Comparison of ENCODE assay signal across 1 cellular context in the genomic region with DNA sequence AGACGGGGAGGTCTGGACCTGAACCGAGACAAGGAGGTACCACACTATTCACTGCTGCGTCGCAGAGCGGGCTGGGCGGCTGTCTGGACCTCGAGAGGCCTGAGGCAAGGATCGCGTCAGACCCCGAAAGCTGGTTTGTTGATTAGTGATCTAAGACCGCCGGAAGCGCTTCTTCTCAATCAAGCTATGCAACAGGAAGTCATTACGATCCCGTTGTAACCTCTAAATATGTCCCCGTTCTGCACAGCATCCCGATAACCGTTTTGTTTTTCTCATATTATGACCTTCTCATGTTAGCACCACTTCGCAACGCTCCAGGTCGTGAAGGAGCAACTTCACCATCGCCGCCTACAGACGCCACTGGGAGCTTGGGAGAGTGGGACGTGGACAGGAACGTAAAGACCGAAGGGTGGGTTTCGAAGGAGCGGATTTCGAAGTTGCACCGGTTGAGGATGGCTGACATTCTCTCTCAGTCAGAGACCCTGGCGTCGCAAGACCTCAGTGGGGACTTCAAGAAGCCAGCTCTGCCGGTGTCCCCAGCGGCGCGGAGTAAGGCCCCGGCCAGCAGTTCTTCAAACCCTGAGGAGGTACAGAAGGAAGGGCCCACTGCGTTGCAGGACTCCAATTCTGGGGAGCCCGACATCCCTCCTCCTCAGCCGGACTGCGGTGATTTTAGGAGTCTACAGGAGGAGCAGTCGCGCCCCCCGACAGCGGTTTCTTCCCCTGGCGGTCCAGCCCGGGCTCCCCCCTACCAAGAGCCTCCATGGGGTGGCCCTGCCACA.
A peak's percentile ranks its signal among the peaks of the same experiment; 100 is the strongest.
TF ChIP-seq lines count a peak whose summit lies in the region.

A gene with protein sequence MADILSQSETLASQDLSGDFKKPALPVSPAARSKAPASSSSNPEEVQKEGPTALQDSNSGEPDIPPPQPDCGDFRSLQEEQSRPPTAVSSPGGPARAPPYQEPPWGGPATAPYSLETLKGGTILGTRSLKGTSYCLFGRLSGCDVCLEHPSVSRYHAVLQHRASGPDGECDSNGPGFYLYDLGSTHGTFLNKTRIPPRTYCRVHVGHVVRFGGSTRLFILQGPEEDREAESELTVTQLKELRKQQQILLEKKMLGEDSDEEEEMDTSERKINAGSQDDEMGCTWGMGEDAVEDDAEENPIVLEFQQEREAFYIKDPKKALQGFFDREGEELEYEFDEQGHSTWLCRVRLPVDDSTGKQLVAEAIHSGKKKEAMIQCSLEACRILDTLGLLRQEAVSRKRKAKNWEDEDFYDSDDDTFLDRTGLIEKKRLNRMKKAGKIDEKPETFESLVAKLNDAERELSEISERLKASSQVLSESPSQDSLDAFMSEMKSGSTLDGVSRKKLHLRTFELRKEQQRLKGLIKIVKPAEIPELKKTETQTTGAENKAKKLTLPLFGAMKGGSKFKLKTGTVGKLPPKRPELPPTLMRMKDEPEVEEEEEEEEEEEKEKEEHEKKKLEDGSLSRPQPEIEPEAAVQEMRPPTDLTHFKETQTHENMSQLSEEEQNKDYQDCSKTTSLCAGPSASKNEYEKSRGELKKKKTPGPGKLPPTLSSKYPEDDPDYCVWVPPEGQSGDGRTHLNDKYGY (plus strand): TSS at position 427 of the 782 bp plus-strand sequence. CDS start 26 bp downstream, at position 453.
A gene with protein sequence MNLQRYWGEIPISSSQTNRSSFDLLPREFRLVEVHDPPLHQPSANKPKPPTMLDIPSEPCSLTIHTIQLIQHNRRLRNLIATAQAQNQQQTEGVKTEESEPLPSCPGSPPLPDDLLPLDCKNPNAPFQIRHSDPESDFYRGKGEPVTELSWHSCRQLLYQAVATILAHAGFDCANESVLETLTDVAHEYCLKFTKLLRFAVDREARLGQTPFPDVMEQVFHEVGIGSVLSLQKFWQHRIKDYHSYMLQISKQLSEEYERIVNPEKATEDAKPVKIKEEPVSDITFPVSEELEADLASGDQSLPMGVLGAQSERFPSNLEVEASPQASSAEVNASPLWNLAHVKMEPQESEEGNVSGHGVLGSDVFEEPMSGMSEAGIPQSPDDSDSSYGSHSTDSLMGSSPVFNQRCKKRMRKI (minus strand): TSS at position 152 of the 782 bp plus-strand sequence. CDS start 1,422 bp downstream, outside the sequence.

TF ChIP-seq in K562, 482 proteins besides CTCF, POLR2A, EP300 and RAD21 (continued from another document and continues in another):
- TF ChIP-seq RBBP5 (IDR thresholded peaks at IDR 0.05; ENCODE audit: borderline replicate concordance, insufficient read depth, low read length, poor library complexity, severe bottlenecking) (peak; percentile 73), ZBTB17 (CRISPR knock-in tag; IDR thresholded peaks at IDR 0.05) (no peak; the same call in 1 of the 2 replicates), RBM15 (IDR thresholded peaks at IDR 0.05; ENCODE audit: insufficient read depth, low read length) (no peak), ZBTB7A (IDR thresholded peaks at IDR 0.05; ENCODE audit: borderline replicate concordance, control insufficient read depth, low read depth, low read length) (peak; percentile 45; the same call in 1 of the 2 replicates), ZNF408 (CRISPR knock-in tag; IDR thresholded peaks at IDR 0.05; ENCODE audit: low read depth) (no peak), RNF2 (IDR thresholded peaks at IDR 0.05) (peak; percentile 90), MIER1 (IDR thresholded peaks at IDR 0.05; ENCODE audit: low read depth) (peak; percentile 81), PYGO2 (tag; IDR thresholded peaks at IDR 0.05) (no peak), LEF1 (IDR thresholded peaks at IDR 0.05) (peak; percentile 86), ZNF232 (CRISPR knock-in tag; IDR thresholded peaks at IDR 0.05) (no peak), CC2D1A (IDR thresholded peaks at IDR 0.05) (0 out of 2 replicates have a peak, but pooled peaks have one; percentile 53), PHF20 (IDR thresholded peaks at IDR 0.05; ENCODE audit: partially characterized antibody) (peak; percentile 99), L3MBTL2 (IDR thresholded peaks at IDR 0.05) (peak; percentile 71; the same call in 1 of the 2 replicates), NCOA2 (IDR thresholded peaks at IDR 0.05; ENCODE audit: partially characterized antibody in 2 of 2) (no peak), IRF2 (CRISPR knock-in tag; IDR thresholded peaks at IDR 0.05) (no peak), FOS (IDR thresholded peaks at IDR 0.05; ENCODE audit: extremely low read depth, insufficient read length) (no peak), RBM39 (optimal IDR thresholded peaks at IDR 0.05; ENCODE audit: low read depth, low read length) (peak; percentile 81), ZNF644 (tag; IDR thresholded peaks at IDR 0.05; ENCODE audit: low read depth) (no peak), ZNF75A (CRISPR knock-in tag; IDR thresholded peaks at IDR 0.05) (no peak), ZFP36 (IDR thresholded peaks at IDR 0.05; ENCODE audit: low read depth, low read length, partially characterized antibody) (no peak), NCOA1 (IDR thresholded peaks at IDR 0.05; ENCODE audit: low read depth) (peak; percentile 100), NONO (IDR thresholded peaks at IDR 0.05; ENCODE audit: low read depth in 2 of 2, low read length in 1 of 2) (peak in 1 of 2 experiments; percentile 77; a peak in 1 of 4 replicates), TCF3 (CRISPR knock-in tag; IDR thresholded peaks at IDR 0.05) (no peak), GTF2F1 (IDR thresholded peaks at IDR 0.05; ENCODE audit: low read depth, low read length) (0 out of 2 replicates have a peak, but pooled peaks have one; percentile 64), RFX1 (IDR thresholded peaks at IDR 0.05) (no peak), TEAD1 (CRISPR knock-in tag; IDR thresholded peaks at IDR 0.05) (peak; percentile 13 to 86; a peak in 2 of 4 replicates), NFYB (IDR thresholded peaks at IDR 0.05; ENCODE audit: extremely low read depth, insufficient read length) (no peak)
- TF ChIP-seq, protein P1, sequence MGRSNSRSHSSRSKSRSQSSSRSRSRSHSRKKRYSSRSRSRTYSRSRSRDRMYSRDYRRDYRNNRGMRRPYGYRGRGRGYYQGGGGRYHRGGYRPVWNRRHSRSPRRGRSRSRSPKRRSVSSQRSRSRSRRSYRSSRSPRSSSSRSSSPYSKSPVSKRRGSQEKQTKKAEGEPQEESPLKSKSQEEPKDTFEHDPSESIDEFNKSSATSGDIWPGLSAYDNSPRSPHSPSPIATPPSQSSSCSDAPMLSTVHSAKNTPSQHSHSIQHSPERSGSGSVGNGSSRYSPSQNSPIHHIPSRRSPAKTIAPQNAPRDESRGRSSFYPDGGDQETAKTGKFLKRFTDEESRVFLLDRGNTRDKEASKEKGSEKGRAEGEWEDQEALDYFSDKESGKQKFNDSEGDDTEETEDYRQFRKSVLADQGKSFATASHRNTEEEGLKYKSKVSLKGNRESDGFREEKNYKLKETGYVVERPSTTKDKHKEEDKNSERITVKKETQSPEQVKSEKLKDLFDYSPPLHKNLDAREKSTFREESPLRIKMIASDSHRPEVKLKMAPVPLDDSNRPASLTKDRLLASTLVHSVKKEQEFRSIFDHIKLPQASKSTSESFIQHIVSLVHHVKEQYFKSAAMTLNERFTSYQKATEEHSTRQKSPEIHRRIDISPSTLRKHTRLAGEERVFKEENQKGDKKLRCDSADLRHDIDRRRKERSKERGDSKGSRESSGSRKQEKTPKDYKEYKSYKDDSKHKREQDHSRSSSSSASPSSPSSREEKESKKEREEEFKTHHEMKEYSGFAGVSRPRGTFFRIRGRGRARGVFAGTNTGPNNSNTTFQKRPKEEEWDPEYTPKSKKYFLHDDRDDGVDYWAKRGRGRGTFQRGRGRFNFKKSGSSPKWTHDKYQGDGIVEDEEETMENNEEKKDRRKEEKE (IDR thresholded peaks at IDR 0.05; ENCODE audit: borderline replicate concordance in 1 of 2, control insufficient read depth in 1 of 2, low read depth in 2 of 2, low read length in 1 of 2): peak in 1 of 2 experiments; percentile 84; a peak in 1 of 4 replicates
- TF ChIP-seq, protein P2, sequence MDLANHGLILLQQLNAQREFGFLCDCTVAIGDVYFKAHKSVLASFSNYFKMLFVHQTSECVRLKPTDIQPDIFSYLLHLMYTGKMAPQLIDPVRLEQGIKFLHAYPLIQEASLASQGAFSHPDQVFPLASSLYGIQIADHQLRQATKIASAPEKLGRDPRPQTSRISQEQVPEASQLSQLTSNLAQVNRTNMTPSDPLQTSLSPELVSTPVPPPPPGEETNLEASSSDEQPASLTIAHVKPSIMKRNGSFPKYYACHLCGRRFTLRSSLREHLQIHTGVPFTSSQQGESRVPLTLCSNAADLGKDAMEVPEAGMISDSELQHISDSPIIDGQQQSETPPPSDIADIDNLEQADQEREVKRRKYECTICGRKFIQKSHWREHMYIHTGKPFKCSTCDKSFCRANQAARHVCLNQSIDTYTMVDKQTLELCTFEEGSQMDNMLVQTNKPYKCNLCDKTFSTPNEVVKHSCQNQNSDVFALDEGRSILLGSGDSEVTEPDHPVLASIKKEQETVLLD (IDR thresholded peaks at IDR 0.05): peak; percentile 55; the same call in 1 of the 2 replicates
- TF ChIP-seq, protein P3, sequence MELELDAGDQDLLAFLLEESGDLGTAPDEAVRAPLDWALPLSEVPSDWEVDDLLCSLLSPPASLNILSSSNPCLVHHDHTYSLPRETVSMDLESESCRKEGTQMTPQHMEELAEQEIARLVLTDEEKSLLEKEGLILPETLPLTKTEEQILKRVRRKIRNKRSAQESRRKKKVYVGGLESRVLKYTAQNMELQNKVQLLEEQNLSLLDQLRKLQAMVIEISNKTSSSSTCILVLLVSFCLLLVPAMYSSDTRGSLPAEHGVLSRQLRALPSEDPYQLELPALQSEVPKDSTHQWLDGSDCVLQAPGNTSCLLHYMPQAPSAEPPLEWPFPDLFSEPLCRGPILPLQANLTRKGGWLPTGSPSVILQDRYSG (tag; conservative IDR thresholded peaks at IDR 0.05; ENCODE audit: low read depth): no peak; the same call in 1 of the 2 replicates
- TF ChIP-seq, protein P4, sequence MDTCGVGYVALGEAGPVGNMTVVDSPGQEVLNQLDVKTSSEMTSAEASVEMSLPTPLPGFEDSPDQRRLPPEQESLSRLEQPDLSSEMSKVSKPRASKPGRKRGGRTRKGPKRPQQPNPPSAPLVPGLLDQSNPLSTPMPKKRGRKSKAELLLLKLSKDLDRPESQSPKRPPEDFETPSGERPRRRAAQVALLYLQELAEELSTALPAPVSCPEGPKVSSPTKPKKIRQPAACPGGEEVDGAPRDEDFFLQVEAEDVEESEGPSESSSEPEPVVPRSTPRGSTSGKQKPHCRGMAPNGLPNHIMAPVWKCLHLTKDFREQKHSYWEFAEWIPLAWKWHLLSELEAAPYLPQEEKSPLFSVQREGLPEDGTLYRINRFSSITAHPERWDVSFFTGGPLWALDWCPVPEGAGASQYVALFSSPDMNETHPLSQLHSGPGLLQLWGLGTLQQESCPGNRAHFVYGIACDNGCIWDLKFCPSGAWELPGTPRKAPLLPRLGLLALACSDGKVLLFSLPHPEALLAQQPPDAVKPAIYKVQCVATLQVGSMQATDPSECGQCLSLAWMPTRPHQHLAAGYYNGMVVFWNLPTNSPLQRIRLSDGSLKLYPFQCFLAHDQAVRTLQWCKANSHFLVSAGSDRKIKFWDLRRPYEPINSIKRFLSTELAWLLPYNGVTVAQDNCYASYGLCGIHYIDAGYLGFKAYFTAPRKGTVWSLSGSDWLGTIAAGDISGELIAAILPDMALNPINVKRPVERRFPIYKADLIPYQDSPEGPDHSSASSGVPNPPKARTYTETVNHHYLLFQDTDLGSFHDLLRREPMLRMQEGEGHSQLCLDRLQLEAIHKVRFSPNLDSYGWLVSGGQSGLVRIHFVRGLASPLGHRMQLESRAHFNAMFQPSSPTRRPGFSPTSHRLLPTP (IDR thresholded peaks at IDR 0.05; ENCODE audit: borderline replicate concordance, extremely low read depth, insufficient read length): no peak
- TF ChIP-seq, protein P5, sequence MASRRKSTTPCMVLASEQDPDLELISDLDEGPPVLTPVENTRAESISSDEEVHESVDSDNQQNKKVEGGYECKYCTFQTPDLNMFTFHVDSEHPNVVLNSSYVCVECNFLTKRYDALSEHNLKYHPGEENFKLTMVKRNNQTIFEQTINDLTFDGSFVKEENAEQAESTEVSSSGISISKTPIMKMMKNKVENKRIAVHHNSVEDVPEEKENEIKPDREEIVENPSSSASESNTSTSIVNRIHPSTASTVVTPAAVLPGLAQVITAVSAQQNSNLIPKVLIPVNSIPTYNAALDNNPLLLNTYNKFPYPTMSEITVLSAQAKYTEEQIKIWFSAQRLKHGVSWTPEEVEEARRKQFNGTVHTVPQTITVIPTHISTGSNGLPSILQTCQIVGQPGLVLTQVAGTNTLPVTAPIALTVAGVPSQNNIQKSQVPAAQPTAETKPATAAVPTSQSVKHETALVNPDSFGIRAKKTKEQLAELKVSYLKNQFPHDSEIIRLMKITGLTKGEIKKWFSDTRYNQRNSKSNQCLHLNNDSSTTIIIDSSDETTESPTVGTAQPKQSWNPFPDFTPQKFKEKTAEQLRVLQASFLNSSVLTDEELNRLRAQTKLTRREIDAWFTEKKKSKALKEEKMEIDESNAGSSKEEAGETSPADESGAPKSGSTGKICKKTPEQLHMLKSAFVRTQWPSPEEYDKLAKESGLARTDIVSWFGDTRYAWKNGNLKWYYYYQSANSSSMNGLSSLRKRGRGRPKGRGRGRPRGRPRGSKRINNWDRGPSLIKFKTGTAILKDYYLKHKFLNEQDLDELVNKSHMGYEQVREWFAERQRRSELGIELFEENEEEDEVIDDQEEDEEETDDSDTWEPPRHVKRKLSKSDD (conservative IDR thresholded peaks at IDR 0.05; ENCODE audit: low read length): no peak; the same call in 1 of the 2 replicates
- TF ChIP-seq, protein P6, sequence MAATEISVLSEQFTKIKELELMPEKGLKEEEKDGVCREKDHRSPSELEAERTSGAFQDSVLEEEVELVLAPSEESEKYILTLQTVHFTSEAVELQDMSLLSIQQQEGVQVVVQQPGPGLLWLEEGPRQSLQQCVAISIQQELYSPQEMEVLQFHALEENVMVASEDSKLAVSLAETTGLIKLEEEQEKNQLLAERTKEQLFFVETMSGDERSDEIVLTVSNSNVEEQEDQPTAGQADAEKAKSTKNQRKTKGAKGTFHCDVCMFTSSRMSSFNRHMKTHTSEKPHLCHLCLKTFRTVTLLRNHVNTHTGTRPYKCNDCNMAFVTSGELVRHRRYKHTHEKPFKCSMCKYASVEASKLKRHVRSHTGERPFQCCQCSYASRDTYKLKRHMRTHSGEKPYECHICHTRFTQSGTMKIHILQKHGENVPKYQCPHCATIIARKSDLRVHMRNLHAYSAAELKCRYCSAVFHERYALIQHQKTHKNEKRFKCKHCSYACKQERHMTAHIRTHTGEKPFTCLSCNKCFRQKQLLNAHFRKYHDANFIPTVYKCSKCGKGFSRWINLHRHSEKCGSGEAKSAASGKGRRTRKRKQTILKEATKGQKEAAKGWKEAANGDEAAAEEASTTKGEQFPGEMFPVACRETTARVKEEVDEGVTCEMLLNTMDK (IDR thresholded peaks at IDR 0.05; ENCODE audit: borderline replicate concordance, insufficient read depth, low read depth, low read length, poor library complexity, severe bottlenecking): no peak
- TF ChIP-seq, protein P7, sequence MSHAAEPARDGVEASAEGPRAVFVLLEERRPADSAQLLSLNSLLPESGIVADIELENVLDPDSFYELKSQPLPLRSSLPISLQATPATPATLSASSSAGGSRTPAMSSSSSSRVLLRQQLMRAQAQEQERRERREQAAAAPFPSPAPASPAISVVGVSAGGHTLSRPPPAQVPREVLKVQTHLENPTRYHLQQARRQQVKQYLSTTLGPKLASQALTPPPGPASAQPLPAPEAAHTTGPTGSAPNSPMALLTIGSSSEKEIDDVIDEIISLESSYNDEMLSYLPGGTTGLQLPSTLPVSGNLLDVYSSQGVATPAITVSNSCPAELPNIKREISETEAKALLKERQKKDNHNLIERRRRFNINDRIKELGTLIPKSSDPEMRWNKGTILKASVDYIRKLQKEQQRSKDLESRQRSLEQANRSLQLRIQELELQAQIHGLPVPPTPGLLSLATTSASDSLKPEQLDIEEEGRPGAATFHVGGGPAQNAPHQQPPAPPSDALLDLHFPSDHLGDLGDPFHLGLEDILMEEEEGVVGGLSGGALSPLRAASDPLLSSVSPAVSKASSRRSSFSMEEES (CRISPR knock-in tag; IDR thresholded peaks at IDR 0.05): no peak
